8 cellular contexts compared by ENCODE assay signal in the genomic region with DNA sequence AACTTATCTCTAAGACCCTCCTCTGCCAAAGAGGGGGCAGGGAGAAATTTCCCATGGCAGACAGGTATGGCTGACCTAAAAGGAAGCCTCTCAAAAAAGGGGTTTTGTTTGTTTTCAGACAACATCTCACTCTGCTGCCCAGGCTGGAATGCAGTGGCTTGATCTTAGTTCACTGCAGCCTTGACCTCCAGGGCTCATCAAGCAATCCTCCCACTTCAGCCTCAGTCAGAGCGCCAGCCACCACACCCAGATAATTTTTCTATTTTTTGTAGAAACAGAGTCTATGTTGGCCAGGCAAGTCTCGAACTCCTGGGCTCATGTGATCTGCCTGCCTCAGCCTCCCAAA. TPM values are rescaled to one million over a fixed set of nuclear protein-coding genes. Genes with fewer than 3 reads are reported as not detected.
DNase-seq lines count a peak whose midpoint lies in the region; ATAC-seq, FAIRE-seq and TF ChIP-seq lines count a peak whose summit lies in the region.

No MANE protein-coding gene starts in this region.

- peaks cover 77% of the 10 kb centered on the region for H3K79me2 ChIP-seq in keratinocyte (ENCODE audit: control insufficient read depth, insufficient read depth, low read length)

- TF ChIP-seq CTCF in keratinocyte (optimal IDR thresholded peaks at IDR 0.05 in 1 of 3, IDR thresholded peaks at IDR 0.05 in 1 of 3, conservative IDR thresholded peaks at IDR 0.05 in 1 of 3; ENCODE audit: extremely low read depth in 1 of 3, insufficient read depth in 2 of 3, low read length in 3 of 3): no peak
- TF ChIP-seq CTCF in testis (IDR thresholded peaks at IDR 0.05): no peak

- H3K36me3 Mint-ChIP-seq in activated naive CD4-positive, alpha-beta T cell treated with anti-CD3 and anti-CD28 coated beads for 36 hours (ENCODE audit: low read depth): peaks cover 65% of the 10 kb centered on the region
- H3K36me3 Mint-ChIP-seq in activated T-helper 2 cell treated with anti-CD3 and anti-CD28 coated beads, Interferon-gamma antibody, Interleukin-2, Interleukin-4, amounts not matched to agents 10 μg/mL and 5 μg/mL and 100 μg/mL, durations not matched to agents 14 hours and 24 hours and 36 hours (ENCODE audit: low read depth): peaks cover 76% of the 10 kb centered on the region

- no peak overlapping the region for H2AFZ ChIP-seq in keratinocyte (ENCODE audit: control insufficient read depth, low read length)

- peak overlapping the region; percentile 98 for H3K27ac Mint-ChIP-seq in activated naive CD4-positive, alpha-beta T cell treated with anti-CD3 and anti-CD28 coated beads for 36 hours
- peak overlapping the region; percentile 93 for H3K27ac Mint-ChIP-seq in activated T-helper 2 cell treated with anti-CD3 and anti-CD28 coated beads, Interferon-gamma antibody, Interleukin-2, Interleukin-4, amounts not matched to agents 10 μg/mL and 5 μg/mL and 100 μg/mL, durations not matched to agents 14 hours and 24 hours and 36 hours

- ATAC-seq in GM18861 (IDR thresholded peaks at IDR 0.05; ENCODE audit: unreplicated experiment) (no peak), HG03175 (IDR thresholded peaks at IDR 0.05; ENCODE audit: unreplicated experiment) (no peak)

- CTCF ChIA-PET in activated naive CD4-positive, alpha-beta T cell treated with anti-CD3 and anti-CD28 coated beads for 36 hours (lab: Charles Lee): no interaction called here

- H3K9ac ChIP-seq in keratinocyte (ENCODE audit: control insufficient read depth, extremely low read depth, insufficient read depth, low read length): peak overlapping the region; percentile 99

- dilution Hi-C loops in keratinocyte (cut with MboI; ENCODE audit: extremely low pct_ligation_motif_present, low sequenced_read_pairs): no loop called here

- H3K27ac ChIP-seq in keratinocyte (ENCODE audit: control insufficient read depth, insufficient read depth, low read length): peak overlapping the region; percentile 98
- peak overlapping the region; percentile 34 to 96 for H3K27ac ChIP-seq in testis

- 16 to 44% methylated on average over 2 of the region's 2 CpGs for WGBS in testis, 2 donors

- H3K4me2 ChIP-seq in keratinocyte (ENCODE audit: control insufficient read depth, extremely low read depth, insufficient read depth, low read depth, low read length): peak overlapping the region; percentile 91

- no peak for TF ChIP-seq POLR2A in testis (IDR thresholded peaks at IDR 0.05)

- H4K20me1 ChIP-seq in keratinocyte (ENCODE audit: control insufficient read depth, extremely low read depth, insufficient read depth, low read length): peaks cover 48% of the 10 kb centered on the region

- peaks cover 2% of the 10 kb centered on the region for H3K9me1 ChIP-seq in keratinocyte (ENCODE audit: control insufficient read depth, extremely low read depth, insufficient read depth, low read length)

- H3K4me1 ChIP-seq in keratinocyte (ENCODE audit: control insufficient read depth, extremely low read depth, insufficient read depth, low read length): peaks cover 55% of the 10 kb centered on the region
- H3K4me1 ChIP-seq in testis: peaks cover 38% of the 10 kb centered on the region

- H3K4me3 Mint-ChIP-seq in activated naive CD4-positive, alpha-beta T cell treated with anti-CD3 and anti-CD28 coated beads for 36 hours: peak overlapping the region; percentile 97
- H3K4me3 Mint-ChIP-seq in activated T-helper 2 cell treated with anti-CD3 and anti-CD28 coated beads, Interferon-gamma antibody, Interleukin-2, Interleukin-4, amounts not matched to agents 10 μg/mL and 5 μg/mL and 100 μg/mL, durations not matched to agents 14 hours and 24 hours and 36 hours (ENCODE audit: low read depth): peak overlapping the region; percentile 99

- no peaks in the 10 kb centered on the region for H3K9me3 ChIP-seq in keratinocyte (ENCODE audit: control insufficient read depth, low read depth, low read length)
- no peaks in the 10 kb centered on the region for H3K9me3 ChIP-seq in testis

- intact Hi-C loops in activated naive CD4-positive, alpha-beta T cell treated with anti-CD3 and anti-CD28 coated beads for 36 hours (cut with micrococcal nuclease): loop anchor here (1.0 to 5.0 kb wide), 5 partner anchors 22 to 947 kb away; a partner anchor contains a TSS
- intact Hi-C loops in activated T-helper 2 cell treated with anti-CD3 and anti-CD28 coated beads, Interferon-gamma antibody, Interleukin-2, Interleukin-4, amounts not matched to agents 10 μg/mL and 5 μg/mL and 100 μg/mL, durations not matched to agents 14 hours and 24 hours and 36 hours (cut with micrococcal nuclease): loop anchor here (5.0 to 10.0 kb wide), 4 partner anchors 168 to 1199 kb away; a partner anchor contains a TSS
- intact Hi-C loops in testis (cut with DNase I; ENCODE audit: low total_unique reads): loop anchor here (10.0 kb wide), 1 partner anchor 111 kb away; no protein-coding TSS in a partner anchor

- H3K27me3 Mint-ChIP-seq in activated naive CD4-positive, alpha-beta T cell treated with anti-CD3 and anti-CD28 coated beads for 36 hours (ENCODE audit: low read depth): no peaks in the 10 kb centered on the region
- H3K27me3 Mint-ChIP-seq in activated T-helper 2 cell treated with anti-CD3 and anti-CD28 coated beads, Interferon-gamma antibody, Interleukin-2, Interleukin-4, amounts not matched to agents 10 μg/mL and 5 μg/mL and 100 μg/mL, durations not matched to agents 14 hours and 24 hours and 36 hours (ENCODE audit: low read depth): no peaks in the 10 kb centered on the region

- H3K27me3 ChIP-seq in keratinocyte (ENCODE audit: control insufficient read depth, extremely low read depth, insufficient read depth, low read length): no peaks in the 10 kb centered on the region
- no peaks in the 10 kb centered on the region for H3K27me3 ChIP-seq in testis

- FAIRE-seq in keratinocyte (lab: Jason Lieb, UNC): no peak

- H3K4me3 ChIP-seq in keratinocyte (ENCODE audit: control insufficient read depth in 2 of 3, extremely low read depth in 1 of 3, insufficient read depth in 2 of 3, low read depth in 1 of 3, low read length in 3 of 3) (peak overlapping the region; percentile 87 to 100 (median 97)), testis (peak overlapping the region in 1 of 2 donors; percentile 98)

- DNase-seq in activated naive CD4-positive, alpha-beta T cell treated with anti-CD3 and anti-CD28 coated beads for 36 hours: no peak
- DNase-seq in activated naive CD4-positive, alpha-beta T cell (lab: John Stamatoyannopoulos, UW): no peak
- no peak for DNase-seq in activated T-helper 2 cell treated with anti-CD3 and anti-CD28 coated beads, Interferon-gamma antibody, Interleukin-2, Interleukin-4, amounts not matched to agents 10 μg/mL and 5 μg/mL and 100 μg/mL, durations not matched to agents 14 hours and 24 hours and 36 hours (ENCODE audit: low spot score)
- DNase-seq in keratinocyte (ENCODE audit: low read depth, low spot score) (no peak), testis (peak; percentile 77), C1 segment of cervical spinal cord (lab: John Stamatoyannopoulos, UW) (no peak)

- H3K9me3 Mint-ChIP-seq in activated naive CD4-positive, alpha-beta T cell treated with anti-CD3 and anti-CD28 coated beads for 36 hours: no peaks in the 10 kb centered on the region
- no peaks in the 10 kb centered on the region for H3K9me3 Mint-ChIP-seq in activated T-helper 2 cell treated with anti-CD3 and anti-CD28 coated beads, Interferon-gamma antibody, Interleukin-2, Interleukin-4, amounts not matched to agents 10 μg/mL and 5 μg/mL and 100 μg/mL, durations not matched to agents 14 hours and 24 hours and 36 hours

- peaks cover 71% of the 10 kb centered on the region for H3K4me1 Mint-ChIP-seq in activated naive CD4-positive, alpha-beta T cell treated with anti-CD3 and anti-CD28 coated beads for 36 hours (ENCODE audit: low read depth)
- H3K4me1 Mint-ChIP-seq in activated T-helper 2 cell treated with anti-CD3 and anti-CD28 coated beads, Interferon-gamma antibody, Interleukin-2, Interleukin-4, amounts not matched to agents 10 μg/mL and 5 μg/mL and 100 μg/mL, durations not matched to agents 14 hours and 24 hours and 36 hours (ENCODE audit: low read depth): peaks cover 58% of the 10 kb centered on the region

- H3K36me3 ChIP-seq in keratinocyte (ENCODE audit: control insufficient read depth in 2 of 2, extremely low read depth in 1 of 2, insufficient read depth in 2 of 2, low read length in 2 of 2): peaks cover 17 to 48% of the 10 kb centered on the region in 2 experiments
- no peaks in the 10 kb centered on the region for H3K36me3 ChIP-seq in testis (ENCODE audit: low read depth, missing control alignments)

RNA-seq across cellular contexts. Expression of a gene that starts 3.8 kb away (rescaled TPM):
- 100 to 1,000 TPM; 229 to 230 TPM for total RNA-seq in activated naive CD4-positive, alpha-beta T cell treated with anti-CD3 and anti-CD28 coated beads for 36 hours
- total RNA-seq in activated T-helper 2 cell treated with anti-CD3 and anti-CD28 coated beads, Interferon-gamma antibody, Interleukin-2, Interleukin-4, amounts not matched to agents 10 μg/mL and 5 μg/mL and 100 μg/mL, durations not matched to agents 14 hours and 24 hours and 36 hours: 204 and 206 TPM in 2 replicates
- polyA plus RNA-seq in keratinocyte: 261 to 315 TPM (median 277 TPM) in 3 replicates
- 132 TPM for polyA plus RNA-seq in keratinocyte (2011; ENCODE audit: low read depth)
- 255 and 263 TPM in 2 replicates for polyA plus RNA-seq in keratinocyte (2011; cell fraction: cytosol; rRNA removed)
- 396 and 431 TPM in 2 replicates for polyA plus RNA-seq in keratinocyte (2011; cell fraction: nucleus; rRNA removed)
- 252 and 297 TPM in 2 replicates for polyA plus RNA-seq in keratinocyte (2012; ENCODE audit: low replicate concordance)
- polyA minus RNA-seq in keratinocyte: 201 to 226 TPM (median 219 TPM) in 3 replicates
- 188 TPM for polyA minus RNA-seq in keratinocyte (2011; cell fraction: cytosol; rRNA and poly(A)+ RNA removed)
- 136 and 235 TPM in 2 replicates for polyA minus RNA-seq in keratinocyte (2011; cell fraction: nucleus; rRNA and poly(A)+ RNA removed)
- total RNA-seq in testis: 100 to 1,000 TPM; 164 to 199 TPM
- 129 TPM for polyA plus RNA-seq in testis (ENCODE audit: insufficient read depth, low read depth, low replicate concordance)
